ENCODE assay signal across 11 cellular contexts in genomic region chr2:162245051-162245450, GRCh38. TPM values are rescaled to one million over a fixed set of nuclear protein-coding genes. Genes with fewer than 3 reads are reported as not detected.
DNase-seq lines count a peak whose midpoint lies in the region; ATAC-seq, FAIRE-seq and TF ChIP-seq lines count a peak whose summit lies in the region.
"Had no signal": no experiment of that assay in that cellular context is flagged by ENCODE, and none has a peak within 500 bp of the region (broad histone marks: within the 10 kb centered on the region; RNA-seq: fewer than 3 reads in every experiment).

No MANE protein-coding gene starts in this region.

- no peak for TF ChIP-seq CTCF in right atrium auricular region (IDR thresholded peaks at IDR 0.05)

- DNase-seq in ELR (ENCODE audit: low read depth), result peak; percentile 35
- DNase-seq in astrocyte of the hippocampus (ENCODE audit: low read depth, low spot score), result peak; percentile 24
- DNase-seq in right atrium auricular region (ENCODE audit: low spot score), result no peak
- no peak for DNase-seq in NCI-H2107 (lab: John Stamatoyannopoulos, UW)
- no peak for DNase-seq in iPS-NIHi11 (ENCODE audit: low spot score)
- no peak for DNase-seq in GM19239 (ENCODE audit: insufficient read length, low spot score)
- DNase-seq: naive thymus-derived CD4-positive, alpha-beta T cell; NCI-H446 treated with DMSO at 0.1 percent for 48 hours had no signal

- H3K36me3 ChIP-seq in right atrium auricular region (no peaks in the 10 kb centered on the region), skeletal muscle tissue (ENCODE audit: control insufficient read depth in 3 of 3, insufficient read depth in 3 of 3, low read length in 3 of 3) (no peaks in the 10 kb centered on the region)

- H3K27me3 ChIP-seq in right atrium auricular region, result no peaks in the 10 kb centered on the region
- H3K27me3 ChIP-seq in skeletal muscle tissue (ENCODE audit: control insufficient read depth in 3 of 3, insufficient read depth in 3 of 3, low read length in 3 of 3), result no peaks in the 10 kb centered on the region

- H3K4me3 ChIP-seq in right atrium auricular region (no peak overlapping the region), skeletal muscle tissue (ENCODE audit: low read length in 3 of 3) (no peak overlapping the region)

- ATAC-seq in GM18867 (IDR thresholded peaks at IDR 0.05; ENCODE audit: unreplicated experiment), result no peak
- ATAC-seq: naive thymus-derived CD4-positive, alpha-beta T cell had no signal

- no peak for FAIRE-seq in GM19239 (lab: Jason Lieb, UNC)

- H3K4me1 ChIP-seq in right atrium auricular region (peaks cover 0 to 5% of the 10 kb centered on the region in 2 donors), skeletal muscle tissue (ENCODE audit: control insufficient read depth in 3 of 3, insufficient read depth in 3 of 3, low read length in 3 of 3) (peaks cover 0 to 6% (median 0%) of the 10 kb centered on the region in 3 donors)

- H3K9ac ChIP-seq in skeletal muscle tissue (ENCODE audit: low read depth in 1 of 3, low read length in 3 of 3), result no peak overlapping the region

- H3K27ac ChIP-seq in right atrium auricular region (peak overlapping the region; percentile 32 to 54), skeletal muscle tissue (ENCODE audit: low read depth, low read length) (peak overlapping the region; percentile 57)
- H3K27ac ChIP-seq: HL-60 had no signal

- H3K9me3 ChIP-seq in right atrium auricular region, result peaks cover 0 to 5% of the 10 kb centered on the region in 2 donors
- H3K9me3 ChIP-seq in skeletal muscle tissue (ENCODE audit: control insufficient read depth in 3 of 3, low read length in 3 of 3), result no peaks in the 10 kb centered on the region

RNA-seq across cellular contexts. Expression of gene FAP, which starts 1.8 kb away (rescaled TPM):
- total RNA-seq in right atrium auricular region, result 1 to 10 TPM in 1 of 2 donors, under 1 TPM in 1; 0.71 to 5.7 TPM
- 70.5 TPM for total RNA-seq in skeletal muscle tissue
- total RNA-seq: naive thymus-derived CD4-positive, alpha-beta T cell had no signal

Comparison
In these comparisons a context has a peak if more than half of its experiments do, and no peak if none do; other contexts are left out.
1. DNase-seq: peak in ELR (single experiment) and astrocyte of the hippocampus (single experiment); none in right atrium auricular region (single experiment), NCI-H2107 (single experiment), iPS-NIHi11 (single experiment) and GM19239 (single experiment).
2. RNA of gene FAP, which starts 1.8 kb away (total RNA-seq): 70.5 TPM in skeletal muscle tissue (single experiment); 0.71 to 5.7 TPM in right atrium auricular region; every median in the first group is over 10 times any median in the second.